17 cellular contexts compared by ENCODE assay signal in genomic region chr19:38700933-38701454, GRCh38. TPM values are rescaled to one million over a fixed set of nuclear protein-coding genes. Genes with fewer than 3 reads are reported as not detected.
DNase-seq lines count a peak whose midpoint lies in the region; ATAC-seq and TF ChIP-seq lines count a peak whose summit lies in the region.
"Had no signal": no experiment of that assay in that cellular context is flagged by ENCODE, and none has a peak within 500 bp of the region (broad histone marks: within the 10 kb centered on the region; RNA-seq: fewer than 3 reads in every experiment).

No MANE protein-coding gene starts in this region.

- H3K27ac Mint-ChIP-seq in endothelial cell (ENCODE audit: unreplicated experiment) (peak overlapping the region; percentile 57), natural killer cell (peak overlapping the region in 1 of 2 donors; percentile 93)
- H3K27ac Mint-ChIP-seq in effector memory CD8-positive, alpha-beta T cell: peak overlapping the region in 1 of 2 donors; percentile 53
- H3K27ac Mint-ChIP-seq: activated naive CD4-positive, alpha-beta T cell treated with anti-CD3 and anti-CD28 coated beads, Interleukin-2, amount 50 U/mL, for 24 hours had no signal

- H3K27me3 ChIP-seq in heart right ventricle (no peaks in the 10 kb centered on the region), neuronal stem cell (ENCODE audit: control insufficient read depth in 3 of 3, insufficient read depth in 3 of 3, low read depth in 1 of 3, low read length in 3 of 3) (no peaks in the 10 kb centered on the region), upper lobe of right lung (no peaks in the 10 kb centered on the region)

- no peak overlapping the region for H2AFZ ChIP-seq in neuronal stem cell (ENCODE audit: low read length)

- H3K4me3 ChIP-seq in heart right ventricle (no peak overlapping the region), neuronal stem cell (ENCODE audit: low read length in 2 of 2) (no peak overlapping the region), upper lobe of right lung (no peak overlapping the region)

- H3K79me1 ChIP-seq in neuronal stem cell (ENCODE audit: low read depth, low read length): peaks cover 30% of the 10 kb centered on the region

- peak overlapping the region; percentile 50 for H3K23ac ChIP-seq in neuronal stem cell (ENCODE audit: low read depth, low read length, poor library complexity)

- TF ChIP-seq CTCF in heart right ventricle (IDR thresholded peaks at IDR 0.05): no peak
- no peak for TF ChIP-seq CTCF in endothelial cell (IDR thresholded peaks at IDR 0.05; ENCODE audit: unreplicated experiment)
- TF ChIP-seq CTCF in upper lobe of right lung (IDR thresholded peaks at IDR 0.05): no peak
- no peak for TF ChIP-seq CTCF in natural killer cell (IDR thresholded peaks at IDR 0.05)

- H2BK12ac ChIP-seq in neuronal stem cell (ENCODE audit: low read length): no peak overlapping the region

- H2BK5ac ChIP-seq in neuronal stem cell (ENCODE audit: low read length): peak overlapping the region; percentile 35

- no peak overlapping the region for H2AK5ac ChIP-seq in neuronal stem cell (ENCODE audit: low read depth, low read length)

- no peak overlapping the region for H3K4me2 ChIP-seq in neuronal stem cell (ENCODE audit: insufficient read depth, low read length, poor library complexity, severe bottlenecking)
- H3K4me2 ChIP-seq: SK-N-SH had no signal

- H3K9me3 ChIP-seq in heart right ventricle (no peaks in the 10 kb centered on the region), neuronal stem cell (replicated peaks in 1 of 2; ENCODE audit: control insufficient read depth in 2 of 2, insufficient read depth in 1 of 2, low read depth in 1 of 2, low read length in 2 of 2) (no peaks in the 10 kb centered on the region), upper lobe of right lung (no peaks in the 10 kb centered on the region)
- H3K9me3 ChIP-seq: SK-N-SH had no signal

- no peak overlapping the region for H3K14ac ChIP-seq in neuronal stem cell (ENCODE audit: low read length)

- H3K4me1 ChIP-seq in heart right ventricle (peaks cover 55 to 96% (median 87%) of the 10 kb centered on the region in 9 donors), neuronal stem cell (ENCODE audit: control insufficient read depth in 2 of 2, insufficient read depth in 1 of 2, low read depth in 1 of 2, low read length in 2 of 2) (peaks cover 13 to 33% of the 10 kb centered on the region in 2 donors), upper lobe of right lung (peaks cover 61% of the 10 kb centered on the region)

- H3K27me3 Mint-ChIP-seq in endothelial cell (ENCODE audit: unreplicated experiment) (peaks cover 30% of the 10 kb centered on the region), natural killer cell (ENCODE audit: low read depth in 2 of 2) (no peaks in the 10 kb centered on the region)
- H3K27me3 Mint-ChIP-seq in effector memory CD8-positive, alpha-beta T cell: no peaks in the 10 kb centered on the region
- H3K27me3 Mint-ChIP-seq: activated naive CD4-positive, alpha-beta T cell treated with anti-CD3 and anti-CD28 coated beads, Interleukin-2, amount 50 U/mL, for 24 hours had no signal

- no peak overlapping the region for H4K91ac ChIP-seq in neuronal stem cell (ENCODE audit: low read depth, low read length, poor library complexity)

- ATAC-seq in heart right ventricle (no peak), upper lobe of right lung (no peak), natural killer cell (no peak)
- no peak for ATAC-seq in effector memory CD8-positive, alpha-beta T cell (replicated peaks)
- ATAC-seq: stimulated activated naive CD8-positive, alpha-beta T cell treated with anti-CD3 and anti-CD28 coated beads, Interleukin-15, Interleukin-2, amounts not matched to agents 100 U/mL and 50 U/mL, for 24 hours had no signal

- H2BK15ac ChIP-seq in neuronal stem cell (ENCODE audit: low read length): no peak overlapping the region

- intact Hi-C loops in heart right ventricle (cut with DNase I) (no loop called here), cardiac septum (cut with DNase I) (no loop called here), upper lobe of right lung (cut with DNase I) (loop anchor here (10.0 kb wide), 1 partner anchor 46 kb away; no protein-coding TSS in a partner anchor), natural killer cell (cut with micrococcal nuclease) (no loop called here)

- H3K4ac ChIP-seq in neuronal stem cell (ENCODE audit: low read length): no peak overlapping the region

- H3K4me1 Mint-ChIP-seq in endothelial cell (ENCODE audit: unreplicated experiment) (peaks cover 49% of the 10 kb centered on the region), natural killer cell (peaks cover 44 to 49% of the 10 kb centered on the region in 2 donors)
- peaks cover 37 to 39% of the 10 kb centered on the region in 2 donors for H3K4me1 Mint-ChIP-seq in effector memory CD8-positive, alpha-beta T cell (ENCODE audit: low read depth in 2 of 2)

- DNase-seq in heart right ventricle (no peak), cardiac septum (ENCODE audit: low spot score) (no peak), endothelial cell (ENCODE audit: low spot score) (no peak), neuronal stem cell (ENCODE audit: low spot score) (no peak), upper lobe of right lung (no peak), NCI-H1417 treated with DMSO at 0.1 percent for 48 hours (lab: John Stamatoyannopoulos, UW) (no peak), natural killer cell (no peak)
- DNase-seq in effector memory CD8-positive, alpha-beta T cell: no peak
- DNase-seq: activated CD4-positive, alpha-beta T cell treated with anti-CD3 and anti-CD28 coated beads for 48 hours; DND-41; effector memory CD4-positive, alpha-beta T cell; NCI-H1105; NCI-H774; SK-N-SH; stimulated activated naive CD8-positive, alpha-beta T cell treated with anti-CD3 and anti-CD28 coated beads, Interleukin-15, Interleukin-2, amounts not matched to agents 100 U/mL and 50 U/mL, for 24 hours had no signal

- no peak overlapping the region for H3K4me3 Mint-ChIP-seq in endothelial cell (ENCODE audit: unreplicated experiment)
- H3K4me3 Mint-ChIP-seq in effector memory CD8-positive, alpha-beta T cell: no peak overlapping the region
- H3K4me3 Mint-ChIP-seq in natural killer cell: no peak overlapping the region
- H3K4me3 Mint-ChIP-seq: activated naive CD4-positive, alpha-beta T cell treated with anti-CD3 and anti-CD28 coated beads, Interleukin-2, amount 50 U/mL, for 24 hours had no signal

- H3K36me3 ChIP-seq in heart right ventricle (peaks cover 0 to 81% (median 44%) of the 10 kb centered on the region in 9 donors), neuronal stem cell (replicated peaks in 1 of 2; ENCODE audit: control insufficient read depth in 2 of 2, insufficient read depth in 2 of 2, low read length in 2 of 2) (peaks cover 47 to 72% of the 10 kb centered on the region in 2 donors), upper lobe of right lung (peaks cover 65% of the 10 kb centered on the region)

- H3K9me3 Mint-ChIP-seq in endothelial cell (ENCODE audit: unreplicated experiment) (no peaks in the 10 kb centered on the region), natural killer cell (no peaks in the 10 kb centered on the region)
- no peaks in the 10 kb centered on the region for H3K9me3 Mint-ChIP-seq in effector memory CD8-positive, alpha-beta T cell
- H3K9me3 Mint-ChIP-seq: activated naive CD4-positive, alpha-beta T cell treated with anti-CD3 and anti-CD28 coated beads, Interleukin-2, amount 50 U/mL, for 24 hours had no signal

- no peak overlapping the region for H2BK120ac ChIP-seq in neuronal stem cell (ENCODE audit: low read depth, low read length)

- 87% methylated on average over 18 of the region's 18 CpGs for WGBS in heart right ventricle, 2 donors
- no CpG with 5 or more reads among the region's 18 CpGs for WGBS in neuronal stem cell (ENCODE audit: extremely low coverage in 2 of 2, insufficient read length in 2 of 2, insufficient replicate concordance in 1 of 2), 2 donors

- H3K36me3 Mint-ChIP-seq in endothelial cell (ENCODE audit: low read depth, unreplicated experiment) (peaks cover 45% of the 10 kb centered on the region), natural killer cell (no peaks in the 10 kb centered on the region)
- H3K36me3 Mint-ChIP-seq in effector memory CD8-positive, alpha-beta T cell (ENCODE audit: insufficient read depth): peaks cover 41% of the 10 kb centered on the region
- H3K36me3 Mint-ChIP-seq: activated naive CD4-positive, alpha-beta T cell treated with anti-CD3 and anti-CD28 coated beads, Interleukin-2, amount 50 U/mL, for 24 hours had no signal

- H4K8ac ChIP-seq in neuronal stem cell (ENCODE audit: low read depth, low read length): no peak overlapping the region

- H3K27ac ChIP-seq in heart right ventricle: peak overlapping the region in 8 of 10 donors; percentile 38 to 95 (median 72)
- H3K27ac ChIP-seq in neuronal stem cell (replicated peaks; ENCODE audit: low read length): no peak overlapping the region
- H3K27ac ChIP-seq in upper lobe of right lung: peak overlapping the region; percentile 4

- H3K9ac ChIP-seq in neuronal stem cell (ENCODE audit: low read depth, low read length, poor library complexity): no peak overlapping the region
- H3K9ac ChIP-seq: SK-N-SH had no signal

- H3K18ac ChIP-seq in neuronal stem cell (ENCODE audit: low read length): no peak overlapping the region

RNA-seq across cellular contexts. Expression of gene CAPN12, which starts 43.3 kb away (rescaled TPM):
- total RNA-seq in heart right ventricle (1 to 10 TPM in 2 of 10 donors, under 1 TPM in 8; 0.15 to 1.5 (median 0.59) TPM), cardiac septum (1.7 TPM), endothelial cell (ENCODE audit: unreplicated experiment) (2.9 TPM), upper lobe of right lung (14.4 TPM), natural killer cell (10 to 100 TPM in 2 of 3 donors, 1 to 10 TPM in 1; 7.4 to 51.0 (median 26.7) TPM)
- 1 to 10 TPM; 1.1 to 3.6 TPM for polyA plus RNA-seq in heart right ventricle
- 5.6 TPM for polyA plus RNA-seq in neuronal stem cell (2013, experiment 1 of 2)
- polyA plus RNA-seq in neuronal stem cell (2013, experiment 2 of 2): 5.2 TPM
- total RNA-seq: myocyte had no signal

RNA-seq across cellular contexts. Expression of gene ACTN4, which starts 53.5 kb away (rescaled TPM):
- total RNA-seq in heart right ventricle: 100 to 1,000 TPM; 129 to 291 (median 149) TPM
- 100 to 1,000 TPM in 1 of 2 donors, 10 to 100 TPM in 1; 92.4 to 189 TPM for polyA plus RNA-seq in heart right ventricle
- 190 TPM for total RNA-seq in cardiac septum
- total RNA-seq in endothelial cell (ENCODE audit: unreplicated experiment): 744 TPM
- polyA plus RNA-seq in neuronal stem cell (2013, experiment 1 of 2): 205 TPM
- polyA plus RNA-seq in neuronal stem cell (2013, experiment 2 of 2): 200 TPM
- 565 TPM for total RNA-seq in upper lobe of right lung
- total RNA-seq in natural killer cell: 100 to 1,000 TPM; 443 to 595 (median 541) TPM
